Comparison of ENCODE assay signal across 6 cellular contexts in genomic region chr12:5374691-5375090, GRCh38. TPM values are rescaled to one million over a fixed set of nuclear protein-coding genes. Genes with fewer than 3 reads are reported as not detected.
"Had no signal": no experiment of that assay in that cellular context is flagged by ENCODE, and none has a peak within 500 bp of the region (broad histone marks: within the 10 kb centered on the region; RNA-seq: fewer than 3 reads in every experiment).

No MANE protein-coding gene starts in this region.

- FAIRE-seq: HepG2, K562 had no signal

- DNase-seq: IMR-90 had no signal

- ATAC-seq: HepG2, K562 had no signal

- H3K4me3 ChIP-seq: K562 had no signal

- H3K27ac ChIP-seq: HL-60 had no signal

RNA-seq across cellular contexts. Expression of gene NTF3, which starts 57.2 kb away (rescaled TPM):
- total RNA-seq: HepG2, HT-29, HT1080, K562 had no signal
